3 cellular contexts compared by ENCODE assay signal in genomic region chr13:49476529-49476928, GRCh38.
"Had no signal": no experiment of that assay in that cellular context is flagged by ENCODE, and none has a peak within 500 bp of the region (broad histone marks: within the 10 kb centered on the region; RNA-seq: fewer than 3 reads in every experiment).

No MANE protein-coding gene starts in this region.

- ATAC-seq: GM12878 had no signal

- H3K4me3 ChIP-seq: GM12878 had no signal

- DNase-seq: GDM1, GF-D8 had no signal
